14 cellular contexts compared by ENCODE assay signal in the genomic region with DNA sequence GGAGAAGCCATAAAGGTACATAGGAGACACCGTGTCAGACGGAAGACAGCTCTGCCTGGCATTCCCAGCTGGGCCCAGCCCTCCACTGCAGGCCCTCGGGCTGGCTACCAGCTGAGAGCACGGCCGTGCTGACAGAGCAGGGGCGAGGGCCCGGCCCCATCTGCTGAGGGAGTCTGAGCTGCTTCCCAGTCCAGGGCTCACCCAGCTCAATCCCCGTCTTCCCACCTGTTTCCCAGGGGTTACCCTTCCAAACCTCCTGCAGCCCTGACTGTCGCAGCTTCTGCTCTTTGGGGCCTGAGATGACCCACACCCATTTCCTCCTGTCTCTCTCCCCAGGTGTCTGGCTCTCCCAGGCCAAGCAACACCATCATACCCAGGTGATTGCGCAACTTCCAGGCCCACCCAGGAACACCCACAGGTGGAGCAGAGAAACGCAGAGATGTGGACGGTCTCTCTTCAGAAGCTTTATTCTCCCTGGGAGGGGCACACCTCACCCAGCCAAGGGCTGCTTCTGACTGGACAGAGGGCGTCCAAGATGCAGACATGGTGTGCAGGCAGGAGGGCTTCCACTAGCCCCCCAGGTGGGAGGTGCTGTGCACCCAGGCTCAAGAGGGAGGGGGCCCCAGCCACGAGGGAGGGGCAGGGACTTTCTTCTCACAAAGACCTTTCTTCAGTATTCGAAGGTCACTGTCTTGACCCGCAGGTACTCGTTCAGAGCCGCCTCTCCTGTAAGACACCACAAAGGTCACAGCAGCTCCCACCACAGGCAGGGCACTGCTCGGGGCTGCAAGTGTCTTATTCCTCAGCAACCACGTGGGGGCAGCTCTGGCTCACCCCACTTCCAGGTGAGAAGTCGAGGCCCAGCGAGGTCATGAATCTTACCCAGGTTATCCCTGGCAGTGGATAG. TPM values are rescaled to one million over a fixed set of nuclear protein-coding genes. Genes with fewer than 3 reads are reported as not detected.
A peak's percentile ranks its signal among the peaks of the same experiment; 100 is the strongest.
DNase-seq lines count a peak whose midpoint lies in the region; ATAC-seq and TF ChIP-seq lines count a peak whose summit lies in the region.
"Had no signal": no experiment of that assay in that cellular context is flagged by ENCODE, and none has a peak within 500 bp of the region (broad histone marks: within the 10 kb centered on the region; RNA-seq: fewer than 3 reads in every experiment).

No MANE protein-coding gene starts in this region.

- 69% methylated on average over 22 of the region's 22 CpGs for WGBS in mesenchymal stem cell

- no peak overlapping the region for H3K4ac ChIP-seq in mesenchymal stem cell (ENCODE audit: low read depth in 1 of 2, low read length in 2 of 2)

- intact Hi-C loops in Right ventricle myocardium inferior (cut with DNase I), result loop anchor here (5.0 kb wide), 1 partner anchor 131 kb away; no protein-coding TSS in a partner anchor
- intact Hi-C loops in left cardiac atrium (cut with DNase I), result no loop called here
- intact Hi-C loops in vagina (cut with DNase I), result no loop called here

- H2BK5ac ChIP-seq in mesenchymal stem cell (ENCODE audit: low read depth, low read length, poor library complexity, severe bottlenecking), result no peak overlapping the region

- no peak for DNase-seq in Right ventricle myocardium inferior (ENCODE audit: missing footprints)
- no peak for DNase-seq in left cardiac atrium
- DNase-seq in brain microvascular endothelial cell, result no peak
- DNase-seq in mesenchymal stem cell, result no peak
- DNase-seq in vagina (ENCODE audit: extremely low spot score in 2 of 2), result peak; percentile 74 to 95
- DNase-seq in COLO668 (lab: John Stamatoyannopoulos, UW; ENCODE audit: unreplicated experiment), result no peak
- no peak for DNase-seq in stimulated activated CD4-positive, alpha-beta T cell treated with anti-CD3 and anti-CD28 coated beads, Interleukin-2, amount 100 ng/mL, for 24 hours
- DNase-seq: effector CD4-positive, alpha-beta T cell; GDM1; hippocampal formation; MV-4-11 had no signal

- no peak overlapping the region for H2BK12ac ChIP-seq in mesenchymal stem cell (ENCODE audit: low read length in 2 of 2)

- in situ Hi-C loops in brain microvascular endothelial cell (cut with HindIII; ENCODE audit: low pct_ligation_motif_present, low sequenced_read_pairs), result no loop called here

- H3K27ac ChIP-seq in brain microvascular endothelial cell (no peak overlapping the region), mesenchymal stem cell (ENCODE audit: low read length, poor library complexity, severe bottlenecking) (no peak overlapping the region), vagina (no peak overlapping the region)

- H3K18ac ChIP-seq in mesenchymal stem cell (ENCODE audit: low read depth in 1 of 2, low read length in 2 of 2), result no peak overlapping the region

- H3K23ac ChIP-seq in mesenchymal stem cell (ENCODE audit: low read length in 2 of 2), result no peak overlapping the region

- no peak overlapping the region for H3K4me2 ChIP-seq in mesenchymal stem cell (ENCODE audit: low read length, poor library complexity, severe bottlenecking)

- no peak overlapping the region for H2AK5ac ChIP-seq in mesenchymal stem cell (ENCODE audit: low read length, severe bottlenecking)

- peak overlapping the region; percentile 19 for H3K9ac ChIP-seq in mesenchymal stem cell (ENCODE audit: low read length)

- H3K27me3 ChIP-seq in brain microvascular endothelial cell (replicated peaks) (no peaks in the 10 kb centered on the region), mesenchymal stem cell (ENCODE audit: control insufficient read depth in 1 of 2, insufficient read depth in 1 of 2, low read length in 2 of 2) (peaks cover 0 to 4% of the 10 kb centered on the region in 2 experiments), vagina (no peaks in the 10 kb centered on the region)
- H3K27me3 ChIP-seq: adrenal gland had no signal

- no peaks in the 10 kb centered on the region for H3K4me1 ChIP-seq in mesenchymal stem cell (ENCODE audit: control insufficient read depth, insufficient read depth, low read depth, low read length)
- H3K4me1 ChIP-seq in vagina, result peaks cover 17% of the 10 kb centered on the region

- no peak for TF ChIP-seq POLR2A in vagina (IDR thresholded peaks at IDR 0.05)

- H3K4me3 ChIP-seq in brain microvascular endothelial cell (ENCODE audit: low read depth, low read length) (no peak overlapping the region), mesenchymal stem cell (ENCODE audit: insufficient read depth in 1 of 2, low read depth in 1 of 2, low read length in 2 of 2) (no peak overlapping the region), vagina (no peak overlapping the region)
- H3K4me3 ChIP-seq: adrenal gland had no signal

- H3K36me3 ChIP-seq in brain microvascular endothelial cell (replicated peaks) (no peaks in the 10 kb centered on the region), mesenchymal stem cell (ENCODE audit: control insufficient read depth in 1 of 2, insufficient read depth in 2 of 2, low read depth in 1 of 2, low read length in 2 of 2) (no peaks in the 10 kb centered on the region), vagina (no peaks in the 10 kb centered on the region)
- H3K36me3 ChIP-seq: adrenal gland had no signal

- peak; percentile 6 for ATAC-seq in Right ventricle myocardium inferior
- ATAC-seq in left cardiac atrium, result no peak
- ATAC-seq in GM18511 (IDR thresholded peaks at IDR 0.05; ENCODE audit: unreplicated experiment), result no peak
- ATAC-seq: stimulated activated memory B cell treated with anti-CD40 and anti-IgM and Interleukin-4, amounts not matched to agents 10 μg/mL and 1 μg/mL and 100 μg/mL, for 72 hours had no signal

- H2BK15ac ChIP-seq in mesenchymal stem cell (ENCODE audit: low read depth, poor library complexity, severe bottlenecking), result peak overlapping the region; percentile 12

- no peak overlapping the region for H4K91ac ChIP-seq in mesenchymal stem cell (ENCODE audit: low read length)

- no peak overlapping the region for H2AFZ ChIP-seq in mesenchymal stem cell (ENCODE audit: low read depth, low read length)

- no peaks in the 10 kb centered on the region for H3K79me1 ChIP-seq in mesenchymal stem cell (replicated peaks; ENCODE audit: low read length, poor library complexity, severe bottlenecking)

- no peak overlapping the region for H2BK120ac ChIP-seq in mesenchymal stem cell (ENCODE audit: low read depth, low read length)

- no peak overlapping the region for H3K14ac ChIP-seq in mesenchymal stem cell (ENCODE audit: low read length in 2 of 2)

- no peak overlapping the region for H4K8ac ChIP-seq in mesenchymal stem cell (ENCODE audit: low read length)

- H3K9me3 ChIP-seq in mesenchymal stem cell (ENCODE audit: control insufficient read depth, low read length), result no peaks in the 10 kb centered on the region
- no peaks in the 10 kb centered on the region for H3K9me3 ChIP-seq in vagina
- H3K9me3 ChIP-seq: adrenal gland had no signal

- TF ChIP-seq CTCF in brain microvascular endothelial cell (IDR thresholded peaks at IDR 0.05; ENCODE audit: low read depth, low read length, missing control alignments) (peak; percentile 12), vagina (IDR thresholded peaks at IDR 0.05) (no peak)

RNA-seq across cellular contexts. Expression of a gene that starts 19.4 kb away (rescaled TPM):
- 36.2 TPM for total RNA-seq in Right ventricle myocardium inferior
- total RNA-seq in left cardiac atrium, result 10 to 100 TPM; 31.1 to 34.0 TPM
- polyA plus RNA-seq in mesenchymal stem cell (2013, experiment 1 of 2), result 39.9 TPM
- 39.6 TPM for polyA plus RNA-seq in mesenchymal stem cell (2013, experiment 2 of 2)
- total RNA-seq in vagina, result 62.9 TPM

Comparison
In these comparisons a context has a peak if more than half of its experiments do, and no peak if none do; other contexts are left out.
1. DNase-seq: peak in vagina (2 of 2); none in Right ventricle myocardium inferior (single experiment), left cardiac atrium (single experiment), brain microvascular endothelial cell (single experiment), mesenchymal stem cell (single experiment), COLO668 (single experiment) and stimulated activated CD4-positive, alpha-beta T cell treated with anti-CD3 and anti-CD28 coated beads, Interleukin-2, amount 100 ng/mL, for 24 hours (0 of 2).